24 cellular contexts compared by ENCODE assay signal in genomic region chr20:43220612-43221011, GRCh38. TPM values are rescaled to one million over a fixed set of nuclear protein-coding genes. Genes with fewer than 3 reads are reported as not detected.
A peak's percentile ranks its signal among the peaks of the same experiment; 100 is the strongest.
DNase-seq lines count a peak whose midpoint lies in the region; ATAC-seq and TF ChIP-seq lines count a peak whose summit lies in the region.
"Had no signal": no experiment of that assay in that cellular context is flagged by ENCODE, and none has a peak within 500 bp of the region (broad histone marks: within the 10 kb centered on the region; RNA-seq: fewer than 3 reads in every experiment).

No MANE protein-coding gene starts in this region.

- H3K4me3 ChIP-seq in GM23248, result no peak overlapping the region
- H3K4me3 ChIP-seq in epithelial cell of proximal tubule (ENCODE audit: low read depth, low read length), result no peak overlapping the region
- peak overlapping the region; percentile 33 for H3K4me3 ChIP-seq in thoracic aorta
- H3K4me3 ChIP-seq: hepatocyte, lower lobe of right lung, skin epidermis, testis had no signal

- no peaks in the 10 kb centered on the region for H3K9me2 ChIP-seq in GM23248 (ENCODE audit: insufficient read depth)

- DNase-seq in GM23248, result peak; percentile 23
- DNase-seq in RPMI7951 (ENCODE audit: low read depth), result peak; percentile 66
- DNase-seq in epithelial cell of proximal tubule (ENCODE audit: low read depth), result peak; percentile 4
- peak; percentile 15 for DNase-seq in thoracic aorta (ENCODE audit: low spot score)
- DNase-seq in iPS-NIHi11 (ENCODE audit: low spot score), result no peak
- no peak for DNase-seq in effector CD8-positive, alpha-beta T cell (lab: John Stamatoyannopoulos, UW)
- DNase-seq: activated CD4-positive, alpha-beta T cell treated with anti-CD3 and anti-CD28 coated beads, Interleukin-2, amount 50 U/mL, for 1 hour; AML-193; foreskin keratinocyte; lower lobe of right lung; MM.1S; NCI-H146; NCI-H2171; NCI-H524 treated with DMSO at 0.1 percent for 48 hours; posterior cingulate gyrus; stimulated activated CD4-positive, alpha-beta T cell treated with anti-CD3 and anti-CD28 coated beads, Interleukin-2, amount 100 ng/mL, for 24 hours; stimulated activated naive B cell treated with anti-CD40 and anti-IgM and Interleukin-4, amounts not matched to agents 10 μg/mL and 1 μg/mL and 100 μg/mL, for 72 hours; testis; WERI-Rb-1 had no signal

- no peaks in the 10 kb centered on the region for H3K79me2 ChIP-seq in GM23248 (ENCODE audit: insufficient read depth)
- H3K79me2 ChIP-seq: hepatocyte had no signal

- H3K4me1 ChIP-seq in GM23248 (ENCODE audit: insufficient read depth) (no peaks in the 10 kb centered on the region), thoracic aorta (ENCODE audit: control insufficient read depth in 1 of 2, low read depth in 2 of 2) (peaks cover 19 to 67% of the 10 kb centered on the region in 2 donors)
- H3K4me1 ChIP-seq: foreskin keratinocyte, lower lobe of right lung, testis had no signal

- H3K27ac ChIP-seq in GM23248 (no peak overlapping the region), thoracic aorta (peak overlapping the region; percentile 60 to 72)
- H3K27ac ChIP-seq: foreskin keratinocyte, hepatocyte, lower lobe of right lung, skin epidermis, testis, WERI-Rb-1 had no signal

- no peaks in the 10 kb centered on the region for H3F3A ChIP-seq in GM23248 (ENCODE audit: insufficient read depth)

- no peaks in the 10 kb centered on the region for H3K36me3 ChIP-seq in GM23248 (ENCODE audit: low read depth)
- H3K36me3 ChIP-seq in thoracic aorta, result no peaks in the 10 kb centered on the region
- H3K36me3 ChIP-seq: lower lobe of right lung, WERI-Rb-1 had no signal

- ATAC-seq in thoracic aorta (ENCODE audit: insufficient number of reproducible peaks, low FRiP score, low read depth), result peak; percentile 85
- no peak for ATAC-seq in GM19467 (IDR thresholded peaks at IDR 0.05; ENCODE audit: unreplicated experiment)
- ATAC-seq: activated T-helper 17 cell treated with anti-CD3 and anti-CD28 coated beads, Interleukin-2, amount 50 U/mL, for 72 hours; foreskin keratinocyte; lower lobe of right lung; stimulated activated naive B cell treated with anti-CD40 and anti-IgM and Interleukin-4, amounts not matched to agents 10 μg/mL and 1 μg/mL and 100 μg/mL, for 72 hours had no signal

- TF ChIP-seq CTCF in epithelial cell of proximal tubule (conservative IDR thresholded peaks at IDR 0.05; ENCODE audit: low read depth, low read length) (no peak), thoracic aorta (IDR thresholded peaks at IDR 0.05) (no peak)

- H4K20me1 ChIP-seq in GM23248 (ENCODE audit: insufficient read depth), result no peaks in the 10 kb centered on the region

- H3K4me2 ChIP-seq in GM23248 (ENCODE audit: unreplicated experiment), result no peak overlapping the region
- H3K4me2 ChIP-seq: hepatocyte had no signal

- H3K9me3 ChIP-seq in GM23248 (ENCODE audit: low read depth) (no peaks in the 10 kb centered on the region), thoracic aorta (no peaks in the 10 kb centered on the region)
- H3K9me3 ChIP-seq: lower lobe of right lung, testis had no signal

- H3K27me3 ChIP-seq in GM23248 (replicated peaks; ENCODE audit: insufficient read depth) (0 out of 2 replicates have a peak, but pooled peaks cover 3% of the 10 kb centered on the region), thoracic aorta (replicated peaks; ENCODE audit: insufficient read depth) (no peaks in the 10 kb centered on the region)
- H3K27me3 ChIP-seq: foreskin keratinocyte, testis had no signal

- no peak overlapping the region for H2AFZ ChIP-seq in GM23248
- H2AFZ ChIP-seq: hepatocyte had no signal

- in situ Hi-C loops in GM23248 (cut with MboI), result no loop called here

- 4 to 5% methylated on average over 4 of the region's 4 CpGs for WGBS in GM23248 (ENCODE audit: low coverage in 1 of 2, low lambda C conversion rate in 2 of 2, missing lambda C conversion rate in 2 of 2), 2 experiments

- H3K9ac ChIP-seq in GM23248, result no peak overlapping the region

RNA-seq across cellular contexts. Expression of gene PTPRT, which starts 30.9 kb away (rescaled TPM):
- total RNA-seq in GM23248 (2014; rRNA removed; shearing (Covaris generic)), result not detected in 2 replicates
- polyA plus RNA-seq in GM23248 (2016; fragmentation: Nextera tagmentation; extraction: Ambion mirVana), result not detected in 2 replicates
- not detected in 2 replicates for total RNA-seq in RPMI7951 (2014; rRNA removed; shearing (Covaris generic))
- not detected in 2 replicates for total RNA-seq in epithelial cell of proximal tubule
- not detected for total RNA-seq in thoracic aorta
- total RNA-seq: activated T-helper 17 cell treated with anti-CD3 and anti-CD28 coated beads, Interleukin-2, amount 50 U/mL, for 72 hours; endothelial cell of umbilical vein; foreskin keratinocyte had no signal
- polyA plus RNA-seq: endothelial cell of umbilical vein, foreskin keratinocyte had no signal

Comparison
In these comparisons a context has a peak if more than half of its experiments do, and no peak if none do; other contexts are left out.
1. DNase-seq: peak in GM23248 (single experiment), RPMI7951 (single experiment), epithelial cell of proximal tubule (single experiment) and thoracic aorta (single experiment); none in iPS-NIHi11 (single experiment) and effector CD8-positive, alpha-beta T cell (single experiment).